19 cellular contexts compared by ENCODE assay signal in genomic region chr13:73129023-73129422, GRCh38.
"Had no signal": no experiment of that assay in that cellular context is flagged by ENCODE, and none has a peak within 500 bp of the region (broad histone marks: within the 10 kb centered on the region; RNA-seq: fewer than 3 reads in every experiment).

No MANE protein-coding gene starts in this region.

- H3K27me3 ChIP-seq: foreskin keratinocyte, neural progenitor cell, ovary, right atrium auricular region, sigmoid colon, testis, transverse colon had no signal

- H3K4me1 ChIP-seq: left ventricle myocardium inferior, lower lobe of right lung, neural progenitor cell, right atrium auricular region, sigmoid colon, testis had no signal

- H3K27ac Mint-ChIP-seq: immature natural killer cell; memory B cell; mesothelial cell of epicardium; natural killer cell treated with Interleukin-12 subunit alpha and Interleukin-12 subunit beta and Interleukin-15 and Interleukin-18, amount 100 ng/mL, for 72 hours; neural progenitor cell; stimulated activated naive CD8-positive, alpha-beta T cell treated with anti-CD3 and anti-CD28 coated beads, Interleukin-15, Interleukin-2, amounts not matched to agents 100 ng/mL and 50 ng/mL, for 24 hours had no signal

- H3K36me3 Mint-ChIP-seq: immature natural killer cell; memory B cell; mesothelial cell of epicardium; natural killer cell treated with Interleukin-12 subunit alpha and Interleukin-12 subunit beta and Interleukin-15 and Interleukin-18, amount 100 ng/mL, for 72 hours; neural progenitor cell had no signal

- H3K36me3 ChIP-seq: left ventricle myocardium inferior, lower lobe of right lung, neural progenitor cell, ovary, right atrium auricular region, sigmoid colon, transverse colon had no signal

- H3K27me3 Mint-ChIP-seq: stimulated activated naive CD8-positive, alpha-beta T cell treated with anti-CD3 and anti-CD28 coated beads, Interleukin-15, Interleukin-2, amounts not matched to agents 100 ng/mL and 50 ng/mL, for 24 hours had no signal

- H3K4me3 Mint-ChIP-seq: immature natural killer cell; memory B cell; mesothelial cell of epicardium; natural killer cell treated with Interleukin-12 subunit alpha and Interleukin-12 subunit beta and Interleukin-15 and Interleukin-18, amount 100 ng/mL, for 72 hours; neural progenitor cell; stimulated activated naive CD8-positive, alpha-beta T cell treated with anti-CD3 and anti-CD28 coated beads, Interleukin-15, Interleukin-2, amounts not matched to agents 100 ng/mL and 50 ng/mL, for 24 hours had no signal

- H3K9me3 Mint-ChIP-seq: immature natural killer cell; memory B cell; natural killer cell treated with Interleukin-12 subunit alpha and Interleukin-12 subunit beta and Interleukin-15 and Interleukin-18, amount 100 ng/mL, for 72 hours; neural progenitor cell; stimulated activated naive CD8-positive, alpha-beta T cell treated with anti-CD3 and anti-CD28 coated beads, Interleukin-15, Interleukin-2, amounts not matched to agents 100 ng/mL and 50 ng/mL, for 24 hours had no signal

- DNase-seq: dermis blood vessel endothelial cell, foreskin keratinocyte, immature natural killer cell, kidney, left cardiac atrium, left ventricle myocardium inferior, lower lobe of right lung, nucleus accumbens, ovary, sigmoid colon, testis, transverse colon had no signal

- H3K4me3 ChIP-seq: left ventricle myocardium inferior, lower lobe of right lung, neural progenitor cell, ovary, right atrium auricular region, sigmoid colon, skin epidermis, testis, transverse colon had no signal

- ATAC-seq: foreskin keratinocyte, left cardiac atrium, lower lobe of right lung had no signal

- H3K9me3 ChIP-seq: lower lobe of right lung, ovary, sigmoid colon, testis, transverse colon had no signal

- H3K4me1 Mint-ChIP-seq: immature natural killer cell, memory B cell, mesothelial cell of epicardium, neural progenitor cell had no signal

- H3K27ac ChIP-seq: foreskin keratinocyte, left ventricle myocardium inferior, lower lobe of right lung, neural progenitor cell, ovary, right atrium auricular region, sigmoid colon, skin epidermis, testis, transverse colon had no signal
